12 cellular contexts compared by ENCODE assay signal in genomic region chr12:94832780-94833760, GRCh38.
DNase-seq lines count a peak whose midpoint lies in the region; ATAC-seq and TF ChIP-seq lines count a peak whose summit lies in the region.
"Had no signal": no experiment of that assay in that cellular context is flagged by ENCODE, and none has a peak within 500 bp of the region (broad histone marks: within the 10 kb centered on the region; RNA-seq: fewer than 3 reads in every experiment).

No MANE protein-coding gene starts in this region.

- intact Hi-C loops in upper lobe of right lung (cut with DNase I): no loop called here

- peak; percentile 63 for ATAC-seq in upper lobe of right lung
- ATAC-seq in GM19328 (IDR thresholded peaks at IDR 0.05; ENCODE audit: unreplicated experiment): no peak
- no peak for ATAC-seq in GM19351 (IDR thresholded peaks at IDR 0.05; ENCODE audit: unreplicated experiment)

- H3K27ac ChIP-seq in upper lobe of right lung: peak overlapping the region; percentile 33

- H3K4me1 ChIP-seq in upper lobe of right lung: peaks cover 15% of the 10 kb centered on the region

- in situ Hi-C loops in astrocyte of the spinal cord (cut with HindIII; ENCODE audit: low sequenced_read_pairs): no loop called here

- no peaks in the 10 kb centered on the region for H3K9me3 ChIP-seq in upper lobe of right lung

- no peak overlapping the region for H3K4me3 ChIP-seq in astrocyte of the spinal cord (ENCODE audit: low read depth, low read length)
- no peak overlapping the region for H3K4me3 ChIP-seq in upper lobe of right lung

- H3K36me3 ChIP-seq in upper lobe of right lung: no peaks in the 10 kb centered on the region

- TF ChIP-seq CTCF in astrocyte of the spinal cord (IDR thresholded peaks at IDR 0.05; ENCODE audit: low read depth, low read length) (no peak), upper lobe of right lung (IDR thresholded peaks at IDR 0.05) (no peak)

- DNase-seq in NCI-H748 (lab: John Stamatoyannopoulos, UW; ENCODE audit: unreplicated experiment): peak; percentile 45
- no peak for DNase-seq in NCI-H748 treated with DMSO at 0.1 percent for 48 hours (lab: John Stamatoyannopoulos, UW)
- peak; percentile 73 for DNase-seq in astrocyte of the spinal cord (ENCODE audit: low read depth, low spot score)
- DNase-seq in medulla oblongata (ENCODE audit: extremely low spot score): peak; percentile 84
- DNase-seq in upper lobe of right lung: no peak
- no peak for DNase-seq in cortex of kidney (lab: John Stamatoyannopoulos, UW)
- DNase-seq: ACHN; activated CD8-positive, alpha-beta memory T cell treated with anti-CD3 and anti-CD28 coated beads, Interleukin-2, amount 50 U/mL, for 4 hours; immature natural killer cell; NCI-H2081 had no signal

- no peaks in the 10 kb centered on the region for H3K27me3 ChIP-seq in upper lobe of right lung

Comparison
In these comparisons a context has a peak if more than half of its experiments do, and no peak if none do; other contexts are left out.
1. DNase-seq: peak in NCI-H748 (single experiment), astrocyte of the spinal cord (single experiment) and medulla oblongata (single experiment); none in NCI-H748 treated with DMSO at 0.1 percent for 48 hours (single experiment), upper lobe of right lung (single experiment) and cortex of kidney (single experiment).